Comparison of ENCODE assay signal across 10 cellular contexts in genomic region chr11:58787903-58788302, GRCh38. TPM values are rescaled to one million over a fixed set of nuclear protein-coding genes. Genes with fewer than 3 reads are reported as not detected.
DNase-seq lines count a peak whose midpoint lies in the region; ATAC-seq lines count a peak whose summit lies in the region.
"Had no signal": no experiment of that assay in that cellular context is flagged by ENCODE, and none has a peak within 500 bp of the region (broad histone marks: within the 10 kb centered on the region; RNA-seq: fewer than 3 reads in every experiment).

No MANE protein-coding gene starts in this region.

- peak; percentile 30 for DNase-seq in activated CD4-positive, alpha-beta T cell treated with anti-CD3 and anti-CD28 coated beads for 36 hours
- DNase-seq in activated CD4-positive, alpha-beta T cell treated with anti-CD3 and anti-CD28 coated beads, Interleukin-2, amount 50 U/mL, for 1 hour, result no peak
- DNase-seq in renal cortical epithelial cell (ENCODE audit: low read depth), result peak; percentile 83
- no peak for DNase-seq in activated CD8-positive, alpha-beta memory T cell treated with anti-CD3 and anti-CD28 coated beads, Interleukin-2, amount 50 U/mL, for 48 hours
- no peak for DNase-seq in midbrain (lab: John Stamatoyannopoulos, UW)
- no peak for DNase-seq in D341Med (ENCODE audit: low spot score)

- POLR2A ChIA-PET in activated CD4-positive, alpha-beta T cell treated with anti-CD3 and anti-CD28 coated beads for 36 hours (lab: Charles Lee), result no interaction called here

- H3K27me3 Mint-ChIP-seq in activated CD4-positive, alpha-beta T cell treated with anti-CD3 and anti-CD28 coated beads for 36 hours, result peaks cover 4% of the 10 kb centered on the region
- peaks cover 13% of the 10 kb centered on the region for H3K27me3 Mint-ChIP-seq in activated T-helper 17 cell treated with anti-CD3 and anti-CD28 coated beads, Interleukin-2, amount 50 U/mL, for 72 hours

- no peaks in the 10 kb centered on the region for H3K4me1 Mint-ChIP-seq in activated CD4-positive, alpha-beta T cell treated with anti-CD3 and anti-CD28 coated beads for 36 hours
- H3K4me1 Mint-ChIP-seq in activated T-helper 17 cell treated with anti-CD3 and anti-CD28 coated beads, Interleukin-2, amount 50 U/mL, for 72 hours, result no peaks in the 10 kb centered on the region

- ATAC-seq in activated CD4-positive, alpha-beta T cell treated with anti-CD3 and anti-CD28 coated beads for 36 hours, result peak; percentile 71
- peak; percentile 13 for ATAC-seq in HG03045 (IDR thresholded peaks at IDR 0.05; ENCODE audit: unreplicated experiment)
- peak; percentile 39 for ATAC-seq in activated T-helper 17 cell treated with anti-CD3 and anti-CD28 coated beads, Interleukin-2, amount 50 U/mL, for 72 hours (replicated peaks)

- no peak overlapping the region for H3K4me3 Mint-ChIP-seq in activated CD4-positive, alpha-beta T cell treated with anti-CD3 and anti-CD28 coated beads for 36 hours
- no peak overlapping the region for H3K4me3 Mint-ChIP-seq in activated T-helper 17 cell treated with anti-CD3 and anti-CD28 coated beads, Interleukin-2, amount 50 U/mL, for 72 hours

- no peak overlapping the region for H3K27ac Mint-ChIP-seq in activated CD4-positive, alpha-beta T cell treated with anti-CD3 and anti-CD28 coated beads for 36 hours
- no peak overlapping the region for H3K27ac Mint-ChIP-seq in activated T-helper 17 cell treated with anti-CD3 and anti-CD28 coated beads, Interleukin-2, amount 50 U/mL, for 72 hours

- no peaks in the 10 kb centered on the region for H3K36me3 Mint-ChIP-seq in activated CD4-positive, alpha-beta T cell treated with anti-CD3 and anti-CD28 coated beads for 36 hours (ENCODE audit: low read depth)
- no peaks in the 10 kb centered on the region for H3K36me3 Mint-ChIP-seq in activated T-helper 17 cell treated with anti-CD3 and anti-CD28 coated beads, Interleukin-2, amount 50 U/mL, for 72 hours (ENCODE audit: low read depth)

- CTCF ChIA-PET in activated CD4-positive, alpha-beta T cell treated with anti-CD3 and anti-CD28 coated beads for 36 hours (lab: Charles Lee), result interaction anchor here (0.6 to 1.9 kb wide), 17 partner anchors 8 to 503 kb away, joined by 3 to 11 read pairs (median 3); partner anchors contain the start of gene GLYAT

- intact Hi-C loops in activated CD4-positive, alpha-beta T cell treated with anti-CD3 and anti-CD28 coated beads for 36 hours (cut with DNase I, micrococcal nuclease), result loop anchor here (1.0 to 2.0 kb wide), 5 partner anchors 113 to 220 kb away; no protein-coding TSS in a partner anchor

- H3K9me3 Mint-ChIP-seq in activated CD4-positive, alpha-beta T cell treated with anti-CD3 and anti-CD28 coated beads for 36 hours (ENCODE audit: low read depth), result no peaks in the 10 kb centered on the region
- no peaks in the 10 kb centered on the region for H3K9me3 Mint-ChIP-seq in activated T-helper 17 cell treated with anti-CD3 and anti-CD28 coated beads, Interleukin-2, amount 50 U/mL, for 72 hours

RNA-seq across cellular contexts. Expression of gene GLYAT, which starts 56.2 kb away (rescaled TPM):
- not detected for total RNA-seq in activated CD4-positive, alpha-beta T cell treated with anti-CD3 and anti-CD28 coated beads for 36 hours
- under 1 TPM in 1 of 2 donors, not detected in 1; 0.13 TPM for total RNA-seq in activated T-helper 17 cell treated with anti-CD3 and anti-CD28 coated beads, Interleukin-2, amount 50 U/mL, for 72 hours
- total RNA-seq in renal cortical epithelial cell, result 3.6 TPM in 1 of 2 replicates, not detected in the other
- total RNA-seq: colonic mucosa had no signal

RNA-seq across cellular contexts. Expression of gene GLYATL2, which starts 56.6 kb away (rescaled TPM):
- not detected for total RNA-seq in activated CD4-positive, alpha-beta T cell treated with anti-CD3 and anti-CD28 coated beads for 36 hours
- not detected for total RNA-seq in activated T-helper 17 cell treated with anti-CD3 and anti-CD28 coated beads, Interleukin-2, amount 50 U/mL, for 72 hours
- total RNA-seq in renal cortical epithelial cell, result 0.20 and 2.1 TPM in 2 replicates
- total RNA-seq: mesenteric fat pad had no signal

Comparison
In these comparisons a context has a peak if more than half of its experiments do, and no peak if none do; other contexts are left out.
1. DNase-seq: peak in activated CD4-positive, alpha-beta T cell treated with anti-CD3 and anti-CD28 coated beads for 36 hours (single experiment) and renal cortical epithelial cell (single experiment); none in activated CD4-positive, alpha-beta T cell treated with anti-CD3 and anti-CD28 coated beads, Interleukin-2, amount 50 U/mL, for 1 hour (single experiment), activated CD8-positive, alpha-beta memory T cell treated with anti-CD3 and anti-CD28 coated beads, Interleukin-2, amount 50 U/mL, for 48 hours (single experiment), midbrain (single experiment) and D341Med (single experiment).
2. ATAC-seq: peak in every context shown above with its lines; median percentile 71 in activated CD4-positive, alpha-beta T cell treated with anti-CD3 and anti-CD28 coated beads for 36 hours; 39 in activated T-helper 17 cell treated with anti-CD3 and anti-CD28 coated beads, Interleukin-2, amount 50 U/mL, for 72 hours; 13 in HG03045.